In genomic region chr4:70601422-70602039, GRCh38 we compare ENCODE assay signal across 1 cellular context.
TF ChIP-seq lines count a peak whose summit lies in the region.

No MANE protein-coding gene starts in this region.

TF ChIP-seq in H1, 55 proteins besides CTCF, POLR2A, EP300 and RAD21:
- TF ChIP-seq CHD7 (IDR thresholded peaks at IDR 0.05; ENCODE audit: insufficient replicate concordance, low read length) (no peak), SIRT6 (IDR thresholded peaks at IDR 0.05; ENCODE audit: low read length) (no peak), TAF1 (IDR thresholded peaks at IDR 0.05; ENCODE audit: low read depth, low read length) (no peak), MAX (IDR thresholded peaks at IDR 0.05) (no peak), ASH2L (IDR thresholded peaks at IDR 0.05; ENCODE audit: low read length) (no peak), SIX5 (IDR thresholded peaks at IDR 0.05; ENCODE audit: low read depth, low read length) (no peak), PHF8 (conservative IDR thresholded peaks at IDR 0.05; ENCODE audit: low read depth, low read length) (no peak)
